In the genomic region with DNA sequence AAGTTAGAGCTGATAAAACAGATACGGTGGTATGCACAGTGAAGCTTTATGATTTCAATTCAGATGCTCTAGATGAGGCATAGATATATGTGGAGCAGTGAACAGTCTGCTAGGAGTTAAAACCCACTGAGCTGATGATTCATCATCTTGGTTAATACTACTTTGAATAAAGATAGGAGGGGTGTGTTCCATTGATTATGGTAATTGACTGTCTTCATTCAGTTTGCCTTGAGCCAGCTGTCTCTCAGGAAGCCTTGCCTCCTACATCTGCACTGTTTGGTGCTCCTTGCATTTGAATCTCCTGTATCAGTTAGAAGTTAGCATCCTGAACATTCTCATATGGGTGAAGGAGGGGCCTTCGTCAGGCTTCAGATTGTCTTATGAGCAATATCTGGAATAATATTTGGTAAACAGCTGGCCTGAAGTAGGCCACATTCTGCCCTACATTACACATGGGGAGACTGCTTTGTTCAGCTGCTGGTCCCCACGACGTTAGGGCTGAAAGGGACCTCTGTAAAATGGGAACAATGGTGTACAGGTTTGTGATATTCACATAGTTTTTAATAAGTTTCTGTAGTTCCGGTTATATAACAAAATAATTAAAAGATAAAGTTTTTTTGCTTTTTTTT, we compare ENCODE assay signal across 8 cellular contexts. TPM values are rescaled to one million over a fixed set of nuclear protein-coding genes. Genes with fewer than 3 reads are reported as not detected.
DNase-seq lines count a peak whose midpoint lies in the region; ATAC-seq and TF ChIP-seq lines count a peak whose summit lies in the region.

No MANE protein-coding gene starts in this region.

- peak overlapping the region; percentile 90 for H3K4me2 ChIP-seq in SU-DHL-6 (ENCODE audit: low read depth, low read length, poor library complexity, severe bottlenecking)

- peak overlapping the region; percentile 30 for H3K4me3 ChIP-seq in SU-DHL-6 (ENCODE audit: insufficient read depth, low read length, poor library complexity, severe bottlenecking)

- CTCF ChIA-PET in activated naive CD4-positive, alpha-beta T cell treated with anti-CD3 and anti-CD28 coated beads, Interleukin-2, amount 10 ng/mL, durations not matched to agents 7 days and 5 days (lab: Charles Lee): interaction anchor here (1.0 to 2.6 kb wide), 5 partner anchors 8 to 111 kb away, joined by 3 to 16 read pairs (median 3); no protein-coding TSS in a partner anchor

- H3K9me3 ChIP-seq in SU-DHL-6 (ENCODE audit: insufficient read depth, low read length): no peaks in the 10 kb centered on the region

- no peaks in the 10 kb centered on the region for H4K20me1 ChIP-seq in SU-DHL-6 (ENCODE audit: low read depth, low read length)

- peaks cover 32% of the 10 kb centered on the region for H3K36me3 Mint-ChIP-seq in activated naive CD4-positive, alpha-beta T cell treated with anti-CD3 and anti-CD28 coated beads, Interleukin-2, amount 10 ng/mL, durations not matched to agents 7 days and 5 days
- H3K36me3 Mint-ChIP-seq in glutamatergic neuron (ENCODE audit: unreplicated experiment) (no peaks in the 10 kb centered on the region), type B pancreatic cell (peaks cover 24% of the 10 kb centered on the region)

- H3K36me3 ChIP-seq in SU-DHL-6 (ENCODE audit: low read length): no peaks in the 10 kb centered on the region

- peak overlapping the region; percentile 60 for H3K27ac Mint-ChIP-seq in activated naive CD4-positive, alpha-beta T cell treated with anti-CD3 and anti-CD28 coated beads, Interleukin-2, amount 10 ng/mL, durations not matched to agents 7 days and 5 days
- peak overlapping the region; percentile 89 for H3K27ac Mint-ChIP-seq in glutamatergic neuron (ENCODE audit: unreplicated experiment)
- peak overlapping the region; percentile 8 for H3K27ac Mint-ChIP-seq in type B pancreatic cell

- ATAC-seq in GM18858 (IDR thresholded peaks at IDR 0.05; ENCODE audit: unreplicated experiment): no peak

- no peak overlapping the region for H3K4me3 Mint-ChIP-seq in activated naive CD4-positive, alpha-beta T cell treated with anti-CD3 and anti-CD28 coated beads, Interleukin-2, amount 10 ng/mL, durations not matched to agents 7 days and 5 days
- peak overlapping the region; percentile 55 for H3K4me3 Mint-ChIP-seq in glutamatergic neuron (ENCODE audit: unreplicated experiment)
- no peak overlapping the region for H3K4me3 Mint-ChIP-seq in type B pancreatic cell

- peaks cover 57% of the 10 kb centered on the region for H3F3A ChIP-seq in SU-DHL-6 (ENCODE audit: insufficient read depth)

- H3K27me3 ChIP-seq in SU-DHL-6 (ENCODE audit: low read length): no peaks in the 10 kb centered on the region

- no peak for TF ChIP-seq CTCF in SU-DHL-6 (IDR thresholded peaks at IDR 0.05; ENCODE audit: insufficient read depth, low read length, poor library complexity, severe bottlenecking)
- no peak for TF ChIP-seq CTCF in glutamatergic neuron (IDR thresholded peaks at IDR 0.05; ENCODE audit: partially characterized antibody, unreplicated experiment)
- no peak for TF ChIP-seq CTCF in type B pancreatic cell (conservative IDR thresholded peaks at IDR 0.05)
- TF ChIP-seq CTCF in GM20000 (IDR thresholded peaks at IDR 0.05; ENCODE audit: extremely low read depth, missing control alignments): no peak

- H3K9me2 ChIP-seq in SU-DHL-6 (replicated peaks; ENCODE audit: insufficient read depth, low read length): no peaks in the 10 kb centered on the region

- no peak for DNase-seq in activated naive CD4-positive, alpha-beta T cell treated with anti-CD3 and anti-CD28 coated beads, Interleukin-2, amount 10 ng/mL, durations not matched to agents 7 days and 5 days
- no peak for DNase-seq in activated naive CD4-positive, alpha-beta T cell treated with Interleukin-2 at 50 U/mL for 16 hours
- no peak for DNase-seq in glutamatergic neuron
- DNase-seq in type B pancreatic cell (ENCODE audit: extremely low spot score, unreplicated experiment): no peak
- DNase-seq in NCI-H2029 treated with DMSO at 0.1 percent for 48 hours (lab: John Stamatoyannopoulos, UW): no peak
- DNase-seq in GM20000 (ENCODE audit: low spot score): no peak

- H3K9ac ChIP-seq in SU-DHL-6 (ENCODE audit: low read length): peak overlapping the region; percentile 40

- H3K4me1 Mint-ChIP-seq in activated naive CD4-positive, alpha-beta T cell treated with anti-CD3 and anti-CD28 coated beads, Interleukin-2, amount 10 ng/mL, durations not matched to agents 7 days and 5 days: peaks cover 75% of the 10 kb centered on the region
- H3K4me1 Mint-ChIP-seq in glutamatergic neuron (ENCODE audit: low read depth, unreplicated experiment) (peaks cover 52% of the 10 kb centered on the region), type B pancreatic cell (ENCODE audit: unreplicated experiment) (peaks cover 27% of the 10 kb centered on the region)

- H3K27me3 Mint-ChIP-seq in activated naive CD4-positive, alpha-beta T cell treated with anti-CD3 and anti-CD28 coated beads, Interleukin-2, amount 10 ng/mL, durations not matched to agents 7 days and 5 days: no peaks in the 10 kb centered on the region
- H3K27me3 Mint-ChIP-seq in glutamatergic neuron (ENCODE audit: unreplicated experiment): peaks cover 4% of the 10 kb centered on the region
- H3K27me3 Mint-ChIP-seq in type B pancreatic cell: no peaks in the 10 kb centered on the region

- H2AFZ ChIP-seq in SU-DHL-6 (ENCODE audit: low read depth, low read length, severe bottlenecking): no peak overlapping the region

- peak overlapping the region; percentile 100 for H3K27ac ChIP-seq in SU-DHL-6 (ENCODE audit: low read depth, low read length)

- peaks cover 1% of the 10 kb centered on the region for H3K9me3 Mint-ChIP-seq in activated naive CD4-positive, alpha-beta T cell treated with anti-CD3 and anti-CD28 coated beads, Interleukin-2, amount 10 ng/mL, durations not matched to agents 7 days and 5 days
- H3K9me3 Mint-ChIP-seq in glutamatergic neuron (ENCODE audit: unreplicated experiment) (peaks cover 7% of the 10 kb centered on the region), type B pancreatic cell (no peaks in the 10 kb centered on the region)

- H3K79me2 ChIP-seq in SU-DHL-6 (ENCODE audit: insufficient read depth, low read length): peaks cover 100% of the 10 kb centered on the region

RNA-seq across cellular contexts. Expression of a gene that starts 13.3 kb away (rescaled TPM):
- total RNA-seq in glutamatergic neuron (ENCODE audit: unreplicated experiment) (756 TPM), type B pancreatic cell (ENCODE audit: low replicate concordance) (82.0 and 166 TPM in 2 replicates)

Comparison
In these comparisons a context has a peak if more than half of its experiments do, and no peak if none do; other contexts are left out.
1. H3K27ac Mint-ChIP-seq: peak in every context shown above with its lines; median percentile 89 in glutamatergic neuron; 60 in activated naive CD4-positive, alpha-beta T cell treated with anti-CD3 and anti-CD28 coated beads, Interleukin-2, amount 10 ng/mL, durations not matched to agents 7 days and 5 days; 8 in type B pancreatic cell.